In the genomic region with DNA sequence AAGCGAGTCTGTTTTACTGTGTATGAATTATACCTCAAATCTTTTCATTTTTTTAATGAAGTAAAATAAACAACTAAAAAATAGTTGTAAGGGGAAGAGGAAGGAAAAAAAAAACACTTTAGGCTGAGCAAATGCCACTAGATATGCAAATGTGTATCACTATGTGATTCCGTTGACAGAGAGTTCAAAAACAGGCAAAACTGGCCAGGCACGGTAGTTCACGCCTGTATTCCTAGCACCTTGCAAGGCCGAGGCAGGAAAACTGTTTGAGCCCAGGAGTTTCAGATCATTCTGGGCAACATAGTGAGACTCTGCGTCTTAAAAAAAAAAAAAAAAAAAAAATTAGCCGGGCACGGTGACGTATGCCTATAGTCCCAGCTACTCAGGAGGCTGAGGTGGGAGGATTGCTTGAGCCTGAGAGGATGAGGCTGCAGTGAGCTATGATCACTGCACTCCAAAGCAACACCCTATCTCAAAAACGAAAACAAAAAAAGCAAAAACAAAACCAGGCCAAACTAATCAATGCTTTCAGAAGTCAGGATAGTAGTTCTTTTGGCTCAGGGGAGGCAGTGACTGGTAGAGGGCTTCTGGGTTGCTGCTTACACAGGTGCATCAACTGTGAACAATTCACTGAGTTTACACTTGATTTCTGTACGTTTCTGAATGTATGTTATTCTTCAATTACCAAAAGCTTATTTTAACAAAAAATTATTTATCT, we compare ENCODE assay signal across 10 cellular contexts. TPM values are rescaled to one million over a fixed set of nuclear protein-coding genes. Genes with fewer than 3 reads are reported as not detected.
DNase-seq lines count a peak whose midpoint lies in the region; ATAC-seq and TF ChIP-seq lines count a peak whose summit lies in the region.
"Had no signal": no experiment of that assay in that cellular context is flagged by ENCODE, and none has a peak within 500 bp of the region (broad histone marks: within the 10 kb centered on the region; RNA-seq: fewer than 3 reads in every experiment).

No MANE protein-coding gene starts in this region.

- H3K27me3 ChIP-seq in vagina: no peaks in the 10 kb centered on the region

- intact Hi-C loops in left colon (cut with DNase I, micrococcal nuclease): no loop called here
- intact Hi-C loops in vagina (cut with DNase I): no loop called here

- H3K9me3 Mint-ChIP-seq in activated T-cell treated with anti-CD3 and anti-CD28 coated beads, Interleukin-2, amount 50 U/mL, for 4 hours: no peaks in the 10 kb centered on the region

- no peak overlapping the region for H3K27ac ChIP-seq in vagina
- H3K27ac ChIP-seq: parathyroid adenoma had no signal

- H3K36me3 ChIP-seq in vagina: no peaks in the 10 kb centered on the region

- peaks cover 21% of the 10 kb centered on the region for H3K4me1 Mint-ChIP-seq in activated T-cell treated with anti-CD3 and anti-CD28 coated beads, Interleukin-2, amount 50 U/mL, for 4 hours (ENCODE audit: low read depth)

- no peak for DNase-seq in left colon
- no peak for DNase-seq in dermis blood vessel endothelial cell
- DNase-seq in activated T-cell treated with anti-CD3 and anti-CD28 coated beads, Interleukin-2, amount 50 U/mL, for 4 hours: no peak
- DNase-seq in vagina (ENCODE audit: extremely low spot score in 2 of 2): no peak
- DNase-seq in cerebellar nuclear complex (lab: John Stamatoyannopoulos, UW): no peak
- DNase-seq: NCI-H774 had no signal

- peaks cover 10% of the 10 kb centered on the region for H3K36me3 Mint-ChIP-seq in activated T-cell treated with anti-CD3 and anti-CD28 coated beads, Interleukin-2, amount 50 U/mL, for 4 hours (ENCODE audit: insufficient read depth)

- no peak overlapping the region for H3K4me3 ChIP-seq in vagina

- ATAC-seq in GM18499 (IDR thresholded peaks at IDR 0.05; ENCODE audit: insufficient read depth, unreplicated experiment): peak; percentile 54
- peak; percentile 44 for ATAC-seq in GM21381 (IDR thresholded peaks at IDR 0.05; ENCODE audit: unreplicated experiment)
- peak; percentile 38 for ATAC-seq in HG03558 (IDR thresholded peaks at IDR 0.05; ENCODE audit: extremely low read depth, unreplicated experiment)
- peak; percentile 50 for ATAC-seq in left colon
- no peak for ATAC-seq in activated T-cell treated with anti-CD3 and anti-CD28 coated beads, Interleukin-2, amount 50 U/mL, for 4 hours

- H3K9me3 ChIP-seq in vagina: no peaks in the 10 kb centered on the region

- no peak for TF ChIP-seq POLR2A in vagina (IDR thresholded peaks at IDR 0.05)

- no peak for TF ChIP-seq CTCF in vagina (IDR thresholded peaks at IDR 0.05)

- H3K4me3 Mint-ChIP-seq in activated T-cell treated with anti-CD3 and anti-CD28 coated beads, Interleukin-2, amount 50 U/mL, for 4 hours: no peak overlapping the region

- no peaks in the 10 kb centered on the region for H3K4me1 ChIP-seq in vagina
- H3K4me1 ChIP-seq: parathyroid adenoma had no signal

- no peaks in the 10 kb centered on the region for H3K27me3 Mint-ChIP-seq in activated T-cell treated with anti-CD3 and anti-CD28 coated beads, Interleukin-2, amount 50 U/mL, for 4 hours (ENCODE audit: low read depth)

RNA-seq across cellular contexts. Expression of a gene that starts 7.4 kb away (rescaled TPM):
- 10 to 100 TPM; 13.8 to 31.7 TPM for total RNA-seq in left colon
- 83.0 and 274 TPM in 2 replicates for total RNA-seq in dermis blood vessel endothelial cell
- 10 to 100 TPM; 14.4 to 18.8 (median 18.7) TPM for total RNA-seq in activated T-cell treated with anti-CD3 and anti-CD28 coated beads, Interleukin-2, amount 50 U/mL, for 4 hours
- total RNA-seq in vagina: 29.7 TPM

RNA-seq across cellular contexts. Expression of a gene that starts 32.3 kb away (rescaled TPM):
- total RNA-seq in left colon (10 to 100 TPM; 15.3 to 17.1 TPM), dermis blood vessel endothelial cell (6.8 and 12.4 TPM in 2 replicates), vagina (6.9 TPM)
- total RNA-seq in activated T-cell treated with anti-CD3 and anti-CD28 coated beads, Interleukin-2, amount 50 U/mL, for 4 hours: 10 to 100 TPM; 11.1 to 18.4 (median 13.1) TPM

RNA-seq across cellular contexts. Expression of a gene that starts 35.4 kb away (rescaled TPM):
- total RNA-seq in left colon (10 to 100 TPM; 15.1 to 16.9 TPM), dermis blood vessel endothelial cell (15.0 and 16.5 TPM in 2 replicates), vagina (16.5 TPM)
- total RNA-seq in activated T-cell treated with anti-CD3 and anti-CD28 coated beads, Interleukin-2, amount 50 U/mL, for 4 hours: 10 to 100 TPM; 20.9 to 22.4 (median 21.9) TPM

RNA-seq across cellular contexts. Expression of a gene that starts 51.9 kb away (rescaled TPM):
- total RNA-seq in left colon: 10 to 100 TPM; 53.0 to 58.1 TPM
- 128 and 141 TPM in 2 replicates for total RNA-seq in dermis blood vessel endothelial cell
- total RNA-seq in activated T-cell treated with anti-CD3 and anti-CD28 coated beads, Interleukin-2, amount 50 U/mL, for 4 hours: 10 to 100 TPM; 63.4 to 70.5 (median 68.0) TPM
- total RNA-seq in vagina: 62.1 TPM

RNA-seq across cellular contexts. Expression of a gene that starts 54.6 kb away (rescaled TPM):
- total RNA-seq in left colon (10 to 100 TPM; 17.3 to 17.5 TPM), dermis blood vessel endothelial cell (16.3 and 16.7 TPM in 2 replicates), vagina (7.9 TPM)
- 10 to 100 TPM; 39.9 to 43.6 (median 40.0) TPM for total RNA-seq in activated T-cell treated with anti-CD3 and anti-CD28 coated beads, Interleukin-2, amount 50 U/mL, for 4 hours

Comparison
In these comparisons a context has a peak if more than half of its experiments do, and no peak if none do; other contexts are left out.
1. ATAC-seq: peak in GM18499 (single experiment), GM21381 (single experiment), HG03558 (single experiment) and left colon (single experiment); none in activated T-cell treated with anti-CD3 and anti-CD28 coated beads, Interleukin-2, amount 50 U/mL, for 4 hours (0 of 2).